In the genomic region with DNA sequence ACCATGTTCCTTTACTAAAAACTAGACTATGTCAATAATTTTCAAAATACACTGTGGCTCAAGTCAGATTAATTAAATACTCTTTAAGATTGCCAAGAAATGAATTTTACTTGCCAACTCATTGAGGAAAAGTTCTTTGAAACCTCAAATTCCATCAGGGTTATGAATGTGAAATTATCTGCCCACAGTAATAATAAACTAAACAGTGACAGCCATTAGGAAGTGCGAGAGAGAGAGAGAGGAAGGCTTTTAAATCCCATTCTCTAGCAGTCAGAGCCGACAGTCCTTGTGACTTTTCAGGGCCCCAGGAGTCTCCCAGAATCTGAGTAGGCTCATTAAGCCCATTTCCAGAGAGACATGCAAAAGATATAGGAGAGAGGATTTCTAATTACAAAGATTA, we compare ENCODE assay signal across 1 cellular context.
TF ChIP-seq lines count a peak whose summit lies in the region.

No MANE protein-coding gene starts in this region.

TF ChIP-seq in IMR-90, 13 proteins besides CTCF, POLR2A, EP300 and RAD21:
- TF ChIP-seq RFX5 (IDR thresholded peaks at IDR 0.05; ENCODE audit: low read depth, low read length) (no peak), RCOR1 (IDR thresholded peaks at IDR 0.05; ENCODE audit: insufficient replicate concordance, low read length) (no peak), FOS (IDR thresholded peaks at IDR 0.05; ENCODE audit: low read depth, low read length) (no peak), NFE2L2 (IDR thresholded peaks at IDR 0.05; ENCODE audit: low read depth, low read length) (no peak), CEBPB (IDR thresholded peaks at IDR 0.05; ENCODE audit: low read depth, low read length) (no peak), MXI1 (IDR thresholded peaks at IDR 0.05; ENCODE audit: borderline replicate concordance, low read depth, low read length) (no peak), BHLHE40 (IDR thresholded peaks at IDR 0.05; ENCODE audit: low read depth, low read length) (no peak), SMC3 (IDR thresholded peaks at IDR 0.05; ENCODE audit: low read depth, low read length) (no peak), CHD1 (IDR thresholded peaks at IDR 0.05; ENCODE audit: low read depth, low read length) (no peak), MAFK (IDR thresholded peaks at IDR 0.05; ENCODE audit: low read depth, low read length) (no peak), ELK1 (IDR thresholded peaks at IDR 0.05; ENCODE audit: borderline replicate concordance, low read depth, low read length) (no peak), MAZ (IDR thresholded peaks at IDR 0.05; ENCODE audit: borderline replicate concordance, low read depth, low read length) (no peak)
- TF ChIP-seq, protein P1, sequence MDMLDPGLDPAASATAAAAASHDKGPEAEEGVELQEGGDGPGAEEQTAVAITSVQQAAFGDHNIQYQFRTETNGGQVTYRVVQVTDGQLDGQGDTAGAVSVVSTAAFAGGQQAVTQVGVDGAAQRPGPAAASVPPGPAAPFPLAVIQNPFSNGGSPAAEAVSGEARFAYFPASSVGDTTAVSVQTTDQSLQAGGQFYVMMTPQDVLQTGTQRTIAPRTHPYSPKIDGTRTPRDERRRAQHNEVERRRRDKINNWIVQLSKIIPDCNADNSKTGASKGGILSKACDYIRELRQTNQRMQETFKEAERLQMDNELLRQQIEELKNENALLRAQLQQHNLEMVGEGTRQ (IDR thresholded peaks at IDR 0.05; ENCODE audit: low read depth, low read length) = no peak
